17 cellular contexts compared by ENCODE assay signal in genomic region chrX:19540076-19540475, GRCh38. TPM values are rescaled to one million over a fixed set of nuclear protein-coding genes. Genes with fewer than 3 reads are reported as not detected.
DNase-seq lines count a peak whose midpoint lies in the region; ATAC-seq and TF ChIP-seq lines count a peak whose summit lies in the region.
"Had no signal": no experiment of that assay in that cellular context is flagged by ENCODE, and none has a peak within 500 bp of the region (broad histone marks: within the 10 kb centered on the region; RNA-seq: fewer than 3 reads in every experiment).

No MANE protein-coding gene starts in this region.

- H3K36me3 ChIP-seq in naive thymus-derived CD4-positive, alpha-beta T cell (ENCODE audit: control insufficient read depth in 2 of 3, insufficient read depth in 3 of 3, low read length in 3 of 3) = peaks cover 0 to 62% (median 13%) of the 10 kb centered on the region in 3 experiments

- peaks cover 65% of the 10 kb centered on the region for H3K36me3 Mint-ChIP-seq in activated T-cell treated with anti-CD3 and anti-CD28 coated beads, Interleukin-2, amount 50 U/mL, for 24 hours (ENCODE audit: low read depth)
- H3K36me3 Mint-ChIP-seq in T-helper 17 cell (ENCODE audit: low read depth) = no peaks in the 10 kb centered on the region
- H3K36me3 Mint-ChIP-seq in osteocyte (ENCODE audit: unreplicated experiment) = peaks cover 17% of the 10 kb centered on the region
- H3K36me3 Mint-ChIP-seq in naive thymus-derived CD4-positive, alpha-beta T cell = peaks cover 3 to 22% (median 15%) of the 10 kb centered on the region in 5 donors

- TF ChIP-seq CTCF in osteocyte (IDR thresholded peaks at IDR 0.05) = no peak

- H3K27me3 Mint-ChIP-seq in activated T-cell treated with anti-CD3 and anti-CD28 coated beads, Interleukin-2, amount 50 U/mL, for 24 hours = peaks cover 18% of the 10 kb centered on the region
- H3K27me3 Mint-ChIP-seq in T-helper 17 cell (no peaks in the 10 kb centered on the region), osteocyte (ENCODE audit: unreplicated experiment) (no peaks in the 10 kb centered on the region)
- no peaks in the 10 kb centered on the region for H3K27me3 Mint-ChIP-seq in naive thymus-derived CD4-positive, alpha-beta T cell
- H3K27me3 Mint-ChIP-seq: CD4-positive, alpha-beta memory T cell had no signal

- peak; percentile 32 for DNase-seq in DMS 273 (lab: John Stamatoyannopoulos, UW; ENCODE audit: unreplicated experiment)
- no peak for DNase-seq in DMS 273 treated with DMSO at 0.1 percent for 48 hours (lab: John Stamatoyannopoulos, UW)
- no peak for DNase-seq in activated T-cell treated with anti-CD3 and anti-CD28 coated beads, Interleukin-2, amount 50 U/mL, for 24 hours
- DNase-seq in activated T-cell treated with anti-CD3 and anti-CD28 coated beads, Interleukin-2, amount 50 U/mL, for 1 hour = no peak
- DNase-seq in T-helper 17 cell = no peak
- no peak for DNase-seq in osteocyte (ENCODE audit: extremely low spot score, unreplicated experiment)
- no peak for DNase-seq in naive thymus-derived CD4-positive, alpha-beta T cell
- DNase-seq: AML-193; CD4-positive, alpha-beta memory T cell; DMS53; DND-41; EL; H9; IMR-90 had no signal

- H3K27ac ChIP-seq in naive thymus-derived CD4-positive, alpha-beta T cell (ENCODE audit: low read depth, low read length) = no peak overlapping the region
- H3K27ac ChIP-seq: 22Rv1, A549, C4-2B had no signal

- ATAC-seq in T-helper 17 cell = no peak
- no peak for ATAC-seq in naive thymus-derived CD4-positive, alpha-beta T cell
- ATAC-seq: A549 had no signal

- no peaks in the 10 kb centered on the region for H3K9me3 Mint-ChIP-seq in activated T-cell treated with anti-CD3 and anti-CD28 coated beads, Interleukin-2, amount 50 U/mL, for 24 hours
- no peaks in the 10 kb centered on the region for H3K9me3 Mint-ChIP-seq in osteocyte (ENCODE audit: unreplicated experiment)
- H3K9me3 Mint-ChIP-seq in naive thymus-derived CD4-positive, alpha-beta T cell = peaks cover 0 to 4% (median 0%) of the 10 kb centered on the region in 11 donors

- H3K27me3 ChIP-seq in naive thymus-derived CD4-positive, alpha-beta T cell (ENCODE audit: control insufficient read depth in 2 of 2, insufficient read depth in 2 of 2, low read length in 2 of 2) = no peaks in the 10 kb centered on the region

- no peak overlapping the region for H3K4me3 Mint-ChIP-seq in activated T-cell treated with anti-CD3 and anti-CD28 coated beads, Interleukin-2, amount 50 U/mL, for 24 hours
- no peak overlapping the region for H3K4me3 Mint-ChIP-seq in T-helper 17 cell
- no peak overlapping the region for H3K4me3 Mint-ChIP-seq in osteocyte (ENCODE audit: unreplicated experiment)
- H3K4me3 Mint-ChIP-seq in naive thymus-derived CD4-positive, alpha-beta T cell = no peak overlapping the region
- H3K4me3 Mint-ChIP-seq: H9 had no signal

- CTCF ChIA-PET in naive thymus-derived CD4-positive, alpha-beta T cell (lab: Charles Lee) = no interaction called here

- H3K4me1 ChIP-seq in naive thymus-derived CD4-positive, alpha-beta T cell (ENCODE audit: control insufficient read depth in 2 of 2, insufficient read depth in 2 of 2, low read length in 2 of 2) = no peaks in the 10 kb centered on the region
- H3K4me1 ChIP-seq: A549 had no signal

- intact Hi-C loops in naive thymus-derived CD4-positive, alpha-beta T cell (cut with micrococcal nuclease) = loop anchor here in 1 of 2 donors (5.0 kb wide), 1 partner anchor 527 kb away; no protein-coding TSS in a partner anchor

- peaks cover 3% of the 10 kb centered on the region for H3K4me1 Mint-ChIP-seq in activated T-cell treated with anti-CD3 and anti-CD28 coated beads, Interleukin-2, amount 50 U/mL, for 24 hours (ENCODE audit: low read depth)
- H3K4me1 Mint-ChIP-seq in T-helper 17 cell (peaks cover 13% of the 10 kb centered on the region), osteocyte (ENCODE audit: unreplicated experiment) (no peaks in the 10 kb centered on the region)
- H3K4me1 Mint-ChIP-seq in naive thymus-derived CD4-positive, alpha-beta T cell = peaks cover 0 to 5% (median 1%) of the 10 kb centered on the region in 7 donors
- H3K4me1 Mint-ChIP-seq: H9 had no signal

- H3K9me3 ChIP-seq in T-helper 17 cell (ENCODE audit: control insufficient read depth, low read length, poor library complexity, severe bottlenecking) = no peaks in the 10 kb centered on the region
- no peaks in the 10 kb centered on the region for H3K9me3 ChIP-seq in naive thymus-derived CD4-positive, alpha-beta T cell (ENCODE audit: control insufficient read depth in 2 of 3, low read length in 3 of 3)
- H3K9me3 ChIP-seq: A549 had no signal

- H3K27ac Mint-ChIP-seq in activated T-cell treated with anti-CD3 and anti-CD28 coated beads, Interleukin-2, amount 50 U/mL, for 24 hours = peak overlapping the region; percentile 53
- peak overlapping the region; percentile 74 for H3K27ac Mint-ChIP-seq in T-helper 17 cell
- H3K27ac Mint-ChIP-seq in osteocyte (ENCODE audit: unreplicated experiment) = no peak overlapping the region
- H3K27ac Mint-ChIP-seq in naive thymus-derived CD4-positive, alpha-beta T cell = peak overlapping the region in 1 of 9 donors; percentile 68
- H3K27ac Mint-ChIP-seq: H9 had no signal

- POLR2A ChIA-PET in naive thymus-derived CD4-positive, alpha-beta T cell (lab: Charles Lee) = no interaction called here

- H3K4me3 ChIP-seq in naive thymus-derived CD4-positive, alpha-beta T cell (ENCODE audit: low read length) = no peak overlapping the region
- H3K4me3 ChIP-seq: A549 had no signal

RNA-seq across cellular contexts. Expression of gene MAP3K15, which starts 24.8 kb away (rescaled TPM):
- under 1 TPM in 1 of 2 donors, not detected in 1; 0.16 TPM for total RNA-seq in T-helper 17 cell
- 0.68 TPM in 1 of 2 replicates, not detected in the other for total RNA-seq in osteocyte
- under 1 TPM in 1 of 5 experiments, not detected in 4; 0.10 TPM for total RNA-seq in naive thymus-derived CD4-positive, alpha-beta T cell
- polyA plus RNA-seq in naive thymus-derived CD4-positive, alpha-beta T cell = under 1 TPM in 1 of 2 donors, not detected in 1; 0.04 TPM
- total RNA-seq: CD4-positive, alpha-beta memory T cell had no signal
- polyA plus RNA-seq: CD4-positive, alpha-beta memory T cell had no signal
